In genomic region chr12:54341901-54342300, GRCh38 we compare ENCODE assay signal across 1 cellular context.
TF ChIP-seq lines count a peak whose summit lies in the region.

No MANE protein-coding gene starts in this region.

TF ChIP-seq in HepG2, 621 proteins besides CTCF, POLR2A, EP300 and RAD21:
- TF ChIP-seq SAP130 (CRISPR knock-in tag; IDR thresholded peaks at IDR 0.05; ENCODE audit: low read depth) = no peak
- TF ChIP-seq KIAA2018 (CRISPR knock-in tag; IDR thresholded peaks at IDR 0.05; ENCODE audit: borderline replicate concordance) = no peak
- TF ChIP-seq PITX1 (CRISPR knock-in tag; IDR thresholded peaks at IDR 0.05) = no peak
- TF ChIP-seq TFDP2 (CRISPR knock-in tag; IDR thresholded peaks at IDR 0.05) = no peak
- TF ChIP-seq AGO2 (optimal IDR thresholded peaks at IDR 0.05; ENCODE audit: low read depth, low read length) = no peak
- no peak for TF ChIP-seq ZSCAN29 (CRISPR knock-in tag; conservative IDR thresholded peaks at IDR 0.05)
- no peak for TF ChIP-seq ZNF660 (CRISPR knock-in tag; IDR thresholded peaks at IDR 0.05; ENCODE audit: borderline replicate concordance, low read depth)
- TF ChIP-seq CBX5 (CRISPR knock-in tag; IDR thresholded peaks at IDR 0.05; ENCODE audit: borderline replicate concordance) = no peak
- no peak for TF ChIP-seq GMEB2 (CRISPR knock-in tag; IDR thresholded peaks at IDR 0.05; ENCODE audit: low read depth)
- no peak for TF ChIP-seq ZNF761 (CRISPR knock-in tag; conservative IDR thresholded peaks at IDR 0.05)
- no peak for TF ChIP-seq ZSCAN21 (CRISPR knock-in tag; IDR thresholded peaks at IDR 0.05; ENCODE audit: borderline replicate concordance)
- no peak for TF ChIP-seq JDP2 (CRISPR knock-in tag; IDR thresholded peaks at IDR 0.05; ENCODE audit: borderline replicate concordance)
- no peak for TF ChIP-seq PHB2 (IDR thresholded peaks at IDR 0.05; ENCODE audit: partially characterized antibody)
- TF ChIP-seq IRF2 (CRISPR knock-in tag; IDR thresholded peaks at IDR 0.05) = no peak
